Comparison of ENCODE assay signal across 22 cellular contexts in the genomic region with DNA sequence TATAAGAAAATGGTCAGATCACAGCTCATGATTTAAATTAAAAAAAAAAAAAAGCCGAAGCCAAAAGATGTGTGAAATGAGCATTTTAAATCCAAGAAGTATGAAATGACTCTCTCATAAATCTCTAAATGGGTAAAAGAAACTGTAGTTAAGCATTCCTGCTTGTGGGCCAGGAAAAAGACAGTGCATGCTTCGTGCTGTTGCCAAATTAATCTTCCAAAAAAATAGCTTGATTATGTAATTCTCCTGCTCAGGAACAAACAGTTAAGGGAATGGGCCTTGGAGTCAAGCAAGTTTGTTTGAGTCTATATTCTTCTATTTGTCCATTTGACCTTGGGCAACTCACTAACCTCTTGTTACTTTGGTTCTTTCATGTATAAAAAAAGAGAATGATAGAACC.
DNase-seq lines count a peak whose midpoint lies in the region; ATAC-seq and TF ChIP-seq lines count a peak whose summit lies in the region.
"Had no signal": no experiment of that assay in that cellular context is flagged by ENCODE, and none has a peak within 500 bp of the region (broad histone marks: within the 10 kb centered on the region; RNA-seq: fewer than 3 reads in every experiment).

No MANE protein-coding gene starts in this region.

- intact Hi-C loops in Right ventricle myocardium superior (cut with DNase I) (no loop called here), heart right ventricle (cut with DNase I) (no loop called here)
- intact Hi-C loops in CD4-positive, alpha-beta memory T cell (cut with micrococcal nuclease) = no loop called here

- no peak for DNase-seq in Right ventricle myocardium superior
- DNase-seq in heart right ventricle = no peak
- no peak for DNase-seq in endothelial cell (ENCODE audit: low spot score)
- DNase-seq in superior temporal gyrus (ENCODE audit: extremely low spot score) = peak; percentile 48
- no peak for DNase-seq in CD4-positive, alpha-beta memory T cell
- DNase-seq in middle frontal gyrus (ENCODE audit: extremely low spot score, low spot score) = no peak
- DNase-seq: 8988T; ACHN; AML-193; BE2C; Calu3; CD4-positive, alpha-beta T cell; COR-L47; DMS53; DMS79 treated with DMSO at 0.1 percent for 48 hours; GF-D8; GM23248; H7; HCEC 1CT had no signal

- TF ChIP-seq CTCF in heart right ventricle (IDR thresholded peaks at IDR 0.05) (no peak), endothelial cell (IDR thresholded peaks at IDR 0.05; ENCODE audit: unreplicated experiment) (no peak)

- no peak overlapping the region for H3K27ac Mint-ChIP-seq in endothelial cell (ENCODE audit: unreplicated experiment)
- H3K27ac Mint-ChIP-seq in CD4-positive, alpha-beta memory T cell = no peak overlapping the region
- H3K27ac Mint-ChIP-seq: CD14-positive monocyte; CD4-positive, alpha-beta T cell had no signal

- no peaks in the 10 kb centered on the region for H3K4me1 Mint-ChIP-seq in endothelial cell (ENCODE audit: unreplicated experiment)
- no peaks in the 10 kb centered on the region for H3K4me1 Mint-ChIP-seq in CD4-positive, alpha-beta memory T cell
- H3K4me1 Mint-ChIP-seq: CD14-positive monocyte had no signal

- CTCF ChIA-PET in CD4-positive, alpha-beta memory T cell (lab: Charles Lee; ENCODE audit: partially characterized antibody) = no interaction called here

- H3K36me3 Mint-ChIP-seq in endothelial cell (ENCODE audit: low read depth, unreplicated experiment) = peaks cover 21% of the 10 kb centered on the region
- H3K36me3 Mint-ChIP-seq in CD4-positive, alpha-beta memory T cell = peaks cover 0 to 1% of the 10 kb centered on the region in 2 donors
- H3K36me3 Mint-ChIP-seq: CD14-positive monocyte had no signal

- no peaks in the 10 kb centered on the region for H3K27me3 ChIP-seq in heart right ventricle
- H3K27me3 ChIP-seq in CD4-positive, alpha-beta memory T cell (ENCODE audit: insufficient read depth, low read length) = no peaks in the 10 kb centered on the region
- H3K27me3 ChIP-seq: BE2C; BLaER1 treated with 17β-estradiol and CSF1 and Interleukin-3, amounts not matched to agents 10 nM and 100 nM had no signal

- H3K9me3 ChIP-seq in heart right ventricle = peaks cover 0 to 55% (median 11%) of the 10 kb centered on the region in 11 donors
- H3K9me3 ChIP-seq in CD4-positive, alpha-beta memory T cell (ENCODE audit: control insufficient read depth in 1 of 2, low read length in 2 of 2) = no peaks in the 10 kb centered on the region
- H3K9me3 ChIP-seq: A549, BE2C had no signal

- POLR2A ChIA-PET in CD4-positive, alpha-beta memory T cell (lab: Charles Lee; ENCODE audit: partially characterized antibody) = no interaction called here

- peaks cover 28% of the 10 kb centered on the region for H3K9me3 Mint-ChIP-seq in endothelial cell (ENCODE audit: unreplicated experiment)
- peaks cover 9 to 35% (median 28%) of the 10 kb centered on the region in 8 donors for H3K9me3 Mint-ChIP-seq in CD4-positive, alpha-beta memory T cell

- no peaks in the 10 kb centered on the region for H3K4me1 ChIP-seq in heart right ventricle
- no peaks in the 10 kb centered on the region for H3K4me1 ChIP-seq in CD4-positive, alpha-beta memory T cell (ENCODE audit: insufficient read depth, low read length)
- H3K4me1 ChIP-seq: A549, BE2C had no signal

- H3K36me3 ChIP-seq in heart right ventricle = no peaks in the 10 kb centered on the region
- H3K36me3 ChIP-seq in CD4-positive, alpha-beta memory T cell (ENCODE audit: insufficient read depth, low read length) = no peaks in the 10 kb centered on the region
- H3K36me3 ChIP-seq: BE2C; BLaER1 treated with 17β-estradiol and CSF1 and Interleukin-3, amounts not matched to agents 10 nM and 100 nM had no signal

- H3K27ac ChIP-seq in heart right ventricle = no peak overlapping the region
- H3K27ac ChIP-seq in CD4-positive, alpha-beta memory T cell (ENCODE audit: low read depth, low read length) = no peak overlapping the region
- H3K27ac ChIP-seq: A549; BLaER1 treated with 17β-estradiol and CSF1 and Interleukin-3, amounts not matched to agents 10 nM and 100 nM; GM23248 had no signal

- 58 to 66% methylated on average over 2 of the region's 2 CpGs for WGBS in heart right ventricle, 2 donors

- ATAC-seq in Right ventricle myocardium superior (ENCODE audit: poor library complexity) (peak; percentile 59), heart right ventricle (no peak)
- ATAC-seq: A549 had no signal

- H3K27me3 Mint-ChIP-seq in endothelial cell (ENCODE audit: unreplicated experiment) = peaks cover 5% of the 10 kb centered on the region
- no peaks in the 10 kb centered on the region for H3K27me3 Mint-ChIP-seq in CD4-positive, alpha-beta memory T cell
- H3K27me3 Mint-ChIP-seq: CD4-positive, alpha-beta T cell had no signal

- H3K4me3 Mint-ChIP-seq in endothelial cell (ENCODE audit: unreplicated experiment) = peak overlapping the region; percentile 34
- H3K4me3 Mint-ChIP-seq in CD4-positive, alpha-beta memory T cell = no peak overlapping the region
- H3K4me3 Mint-ChIP-seq: CD14-positive monocyte; CD4-positive, alpha-beta T cell had no signal

- H3K4me3 ChIP-seq in heart right ventricle = no peak overlapping the region
- no peak overlapping the region for H3K4me3 ChIP-seq in CD4-positive, alpha-beta memory T cell (ENCODE audit: low read length in 2 of 2)
- H3K4me3 ChIP-seq: A549; BLaER1 treated with 17β-estradiol and CSF1 and Interleukin-3, amounts not matched to agents 10 nM and 100 nM; GM23248 had no signal
